In the genomic region with DNA sequence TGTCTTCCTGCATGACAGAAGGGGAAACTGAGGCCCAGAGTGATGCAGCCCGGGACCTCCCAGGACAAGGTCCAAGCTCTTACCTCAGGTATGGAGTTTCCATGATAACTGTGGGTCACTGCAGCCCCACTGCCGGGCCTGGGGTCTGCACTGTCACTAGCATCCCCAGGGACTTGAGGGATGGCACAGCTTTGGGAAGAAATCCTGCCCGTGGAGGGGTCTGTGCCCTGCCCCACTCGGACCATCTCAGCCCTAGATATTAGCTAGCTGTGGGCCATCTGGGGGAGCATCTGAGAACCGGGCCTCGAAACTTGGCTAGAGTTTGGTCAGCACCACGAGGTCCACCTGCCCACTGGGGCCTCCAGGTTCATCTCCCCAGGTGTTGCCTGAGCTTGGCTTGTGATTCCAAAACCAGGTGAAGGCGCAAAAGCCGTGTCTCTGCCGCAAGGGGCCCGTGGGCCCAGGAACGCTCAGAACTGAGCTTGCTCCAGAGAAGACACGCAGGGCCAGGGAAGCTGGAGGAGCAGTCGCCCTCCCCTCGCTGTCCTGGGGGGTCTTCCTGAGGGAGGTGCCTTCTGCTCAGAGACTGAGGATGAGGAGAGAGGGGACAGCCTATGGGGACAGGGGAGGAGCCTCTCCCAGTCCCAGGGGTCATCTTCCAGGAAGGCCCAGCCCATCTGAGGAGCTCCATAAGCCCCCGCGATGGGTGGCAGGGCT, we compare ENCODE assay signal across 18 cellular contexts. TPM values are rescaled to one million over a fixed set of nuclear protein-coding genes. Genes with fewer than 3 reads are reported as not detected.
"Had no signal": no experiment of that assay in that cellular context is flagged by ENCODE, and none has a peak within 500 bp of the region (broad histone marks: within the 10 kb centered on the region; RNA-seq: fewer than 3 reads in every experiment).

No MANE protein-coding gene starts in this region.

- DNase-seq: activated CD4-positive, alpha-beta T cell treated with anti-CD3 and anti-CD28 coated beads for 48 hours; activated CD8-positive, alpha-beta memory T cell treated with anti-CD3 and anti-CD28 coated beads, Interleukin-2, amount 50 U/mL, for 4 hours; activated CD8-positive, alpha-beta T cell treated with anti-CD3 and anti-CD28 coated beads, Interleukin-2, amount 10 ng/mL, durations not matched to agents 7 days and 5 days; activated naive CD4-positive, alpha-beta T cell; activated naive CD8-positive, alpha-beta T cell treated with anti-CD3 and anti-CD28 coated beads, Interleukin-2, amount 10 ng/mL, durations not matched to agents 7 days and 5 days; anterior cingulate cortex; nucleus accumbens; stimulated activated naive CD8-positive, alpha-beta T cell treated with anti-CD3 and anti-CD28 coated beads, Interleukin-15, Interleukin-2, amounts not matched to agents 100 U/mL and 50 U/mL, for 24 hours; T-helper 2 cell had no signal

- H3K27me3 ChIP-seq: hepatocyte, right lobe of liver had no signal

- H3K4me3 Mint-ChIP-seq: activated CD8-positive, alpha-beta T cell treated with anti-CD3 and anti-CD28 coated beads, Interleukin-2, amount 10 ng/mL, durations not matched to agents 7 days and 5 days; activated naive CD8-positive, alpha-beta T cell treated with anti-CD3 and anti-CD28 coated beads, Interleukin-2, amount 10 ng/mL, durations not matched to agents 7 days and 5 days; natural killer cell treated with Interleukin-12 subunit alpha and Interleukin-12 subunit beta and Interleukin-15 and Interleukin-18, amount 100 ng/mL, for 72 hours had no signal

- H3K4me1 Mint-ChIP-seq: activated naive CD8-positive, alpha-beta T cell treated with anti-CD3 and anti-CD28 coated beads, Interleukin-2, amount 10 ng/mL, durations not matched to agents 7 days and 5 days had no signal

- H3K9me3 ChIP-seq: right lobe of liver had no signal

- H3K27ac ChIP-seq: hepatocyte, right lobe of liver had no signal

- H3K79me2 ChIP-seq: hepatocyte had no signal

- H2AFZ ChIP-seq: hepatocyte had no signal

- ATAC-seq: activated CD8-positive, alpha-beta T cell treated with anti-CD3 and anti-CD28 coated beads, Interleukin-2, amount 10 ng/mL, durations not matched to agents 7 days and 5 days; natural killer cell treated with Interleukin-12 subunit alpha and Interleukin-12 subunit beta and Interleukin-15 and Interleukin-18, amount 100 ng/mL, for 72 hours; stimulated activated naive CD8-positive, alpha-beta T cell treated with anti-CD3 and anti-CD28 coated beads, Interleukin-15, Interleukin-2, amounts not matched to agents 100 U/mL and 50 U/mL, for 24 hours had no signal

- H3K27ac Mint-ChIP-seq: activated CD8-positive, alpha-beta T cell treated with anti-CD3 and anti-CD28 coated beads, Interleukin-2, amount 10 ng/mL, durations not matched to agents 7 days and 5 days; activated naive CD8-positive, alpha-beta T cell treated with anti-CD3 and anti-CD28 coated beads, Interleukin-2, amount 10 ng/mL, durations not matched to agents 7 days and 5 days; natural killer cell treated with Interleukin-12 subunit alpha and Interleukin-12 subunit beta and Interleukin-15 and Interleukin-18, amount 100 ng/mL, for 72 hours had no signal

- H3K36me3 ChIP-seq: right lobe of liver had no signal

- H3K4me2 ChIP-seq: hepatocyte, smooth muscle cell had no signal

- H3K27me3 Mint-ChIP-seq: activated naive CD8-positive, alpha-beta T cell treated with anti-CD3 and anti-CD28 coated beads, Interleukin-2, amount 10 ng/mL, durations not matched to agents 7 days and 5 days; progenitor cell of endocrine pancreas had no signal

- H3K9me3 Mint-ChIP-seq: activated naive CD8-positive, alpha-beta T cell treated with anti-CD3 and anti-CD28 coated beads, Interleukin-2, amount 10 ng/mL, durations not matched to agents 7 days and 5 days; natural killer cell treated with Interleukin-12 subunit alpha and Interleukin-12 subunit beta and Interleukin-15 and Interleukin-18, amount 100 ng/mL, for 72 hours had no signal

- H3K36me3 Mint-ChIP-seq: activated naive CD8-positive, alpha-beta T cell treated with anti-CD3 and anti-CD28 coated beads, Interleukin-2, amount 10 ng/mL, durations not matched to agents 7 days and 5 days; natural killer cell treated with Interleukin-12 subunit alpha and Interleukin-12 subunit beta and Interleukin-15 and Interleukin-18, amount 100 ng/mL, for 72 hours had no signal

- H3K4me3 ChIP-seq: hepatocyte, right lobe of liver, smooth muscle cell had no signal

RNA-seq across cellular contexts. Expression of gene LINC01488, which starts 4.8 kb away (rescaled TPM):
- total RNA-seq: activated CD8-positive, alpha-beta T cell treated with anti-CD3 and anti-CD28 coated beads, Interleukin-2, amount 10 ng/mL, durations not matched to agents 7 days and 5 days; activated naive CD8-positive, alpha-beta T cell treated with anti-CD3 and anti-CD28 coated beads, Interleukin-2, amount 10 ng/mL, durations not matched to agents 7 days and 5 days; bronchial epithelial cell; mesenteric fat pad; natural killer cell treated with Interleukin-12 subunit alpha and Interleukin-12 subunit beta and Interleukin-15 and Interleukin-18, amount 100 ng/mL, for 72 hours; smooth muscle cell; temporal lobe; urinary bladder had no signal
